Comparison of ENCODE assay signal across 21 cellular contexts in the genomic region with DNA sequence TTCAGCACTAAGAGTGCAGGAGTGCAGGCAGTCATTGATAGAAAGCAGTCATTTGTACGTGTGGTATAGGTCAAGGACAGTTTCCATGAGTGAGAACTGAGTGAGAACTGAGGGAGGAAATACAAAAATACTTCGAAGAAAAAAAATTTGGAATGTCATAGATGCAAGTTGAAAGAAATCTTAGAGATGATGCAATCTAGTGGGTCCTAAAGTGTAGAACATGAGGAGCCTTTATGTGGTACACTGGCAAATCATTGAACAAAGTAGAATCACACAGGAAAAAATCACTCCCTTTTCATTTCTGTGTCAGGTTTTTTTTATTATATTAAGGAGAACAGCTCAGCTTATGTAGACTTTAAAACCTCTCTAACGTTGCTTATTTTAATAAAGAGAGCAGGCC. TPM values are rescaled to one million over a fixed set of nuclear protein-coding genes. Genes with fewer than 3 reads are reported as not detected.
"Had no signal": no experiment of that assay in that cellular context is flagged by ENCODE, and none has a peak within 500 bp of the region (broad histone marks: within the 10 kb centered on the region; RNA-seq: fewer than 3 reads in every experiment).

No MANE protein-coding gene starts in this region.

- H3K27me3 ChIP-seq: esophagus muscularis mucosa, heart left ventricle, testis had no signal

- H3K27ac ChIP-seq: esophagus muscularis mucosa, heart left ventricle, testis, VCaP had no signal

- H3K36me3 ChIP-seq: esophagus muscularis mucosa, heart left ventricle had no signal

- H3K9me3 ChIP-seq: esophagus muscularis mucosa, testis had no signal

- ATAC-seq: activated CD4-positive, CD25-positive, alpha-beta regulatory T cell treated with anti-CD3 and anti-CD28 coated beads, Interleukin-2, amount 50 U/mL, for 24 hours; activated CD8-positive, alpha-beta memory T cell treated with anti-CD3 and anti-CD28 coated beads, Interleukin-2, amount 10 ng/mL, durations not matched to agents 7 days and 5 days; heart left ventricle; left colon; natural killer cell treated with Interleukin-12 subunit alpha and Interleukin-12 subunit beta and Interleukin-15 and Interleukin-18, amount 100 ng/mL, for 72 hours had no signal

- FAIRE-seq: colon, keratinocyte had no signal

- DNase-seq: activated CD4-positive, alpha-beta memory T cell treated with anti-CD3 and anti-CD28 coated beads, Interleukin-2, amount 10 ng/mL, durations not matched to agents 7 days and 5 days; activated CD4-positive, alpha-beta T cell treated with anti-CD3 and anti-CD28 coated beads, Interleukin-2, amount 10 ng/mL, durations not matched to agents 24 days and 14 days; activated CD8-positive, alpha-beta memory T cell treated with anti-CD3 and anti-CD28 coated beads, Interleukin-2, amount 10 ng/mL, durations not matched to agents 7 days and 5 days; activated gamma-delta T cell treated with Interleukin-2 at 50 U/mL for 16 hours; activated T-cell treated with anti-CD3 and anti-CD28 coated beads for 4 hours; aorta; central memory CD4-positive, alpha-beta T cell; heart left ventricle; left colon; retina; stimulated activated CD4-positive, alpha-beta T cell treated with anti-CD3 and anti-CD28 coated beads, Interleukin-4, amount 100 ng/mL, for 1 hour; stimulated activated naive CD4-positive, alpha-beta T cell; T-helper 2 cell; testis; trophoblast cell had no signal

- H3K4me1 ChIP-seq: esophagus muscularis mucosa, heart left ventricle, testis had no signal

- H3K4me3 ChIP-seq: esophagus muscularis mucosa, heart left ventricle, testis had no signal

RNA-seq across cellular contexts. Expression of gene SLC1A1, which starts 26.4 kb away (rescaled TPM):
- total RNA-seq: activated CD4-positive, alpha-beta T cell treated with anti-CD3 and anti-CD28 coated beads, Interleukin-2, amount 10 ng/mL, durations not matched to agents 24 days and 14 days had no signal
